Comparison of ENCODE assay signal across 1 cellular context in the genomic region with DNA sequence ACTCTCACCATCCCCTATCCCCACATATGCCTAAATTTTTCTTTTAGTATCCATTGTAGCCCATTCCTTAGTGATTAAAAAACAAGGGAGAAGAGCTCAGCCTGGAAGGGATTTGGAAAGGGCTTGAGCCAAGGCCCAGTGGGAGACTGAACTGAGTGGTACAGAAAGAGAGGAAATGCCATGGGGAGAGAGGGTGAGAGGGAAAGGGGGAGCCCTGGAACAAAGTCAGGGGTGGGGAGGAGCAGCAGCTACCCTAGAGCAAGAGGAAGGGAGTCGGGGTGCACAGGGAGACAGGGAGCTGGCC.
TF ChIP-seq lines count a peak whose summit lies in the region.

No MANE protein-coding gene starts in this region.

TF ChIP-seq in liver, 16 proteins besides CTCF, POLR2A, EP300 and RAD21 (continued from another document):
- no peak for TF ChIP-seq MAX (IDR thresholded peaks at IDR 0.05)
TF ChIP-seq in liver: peak in this region for 0.
